In the genomic region with DNA sequence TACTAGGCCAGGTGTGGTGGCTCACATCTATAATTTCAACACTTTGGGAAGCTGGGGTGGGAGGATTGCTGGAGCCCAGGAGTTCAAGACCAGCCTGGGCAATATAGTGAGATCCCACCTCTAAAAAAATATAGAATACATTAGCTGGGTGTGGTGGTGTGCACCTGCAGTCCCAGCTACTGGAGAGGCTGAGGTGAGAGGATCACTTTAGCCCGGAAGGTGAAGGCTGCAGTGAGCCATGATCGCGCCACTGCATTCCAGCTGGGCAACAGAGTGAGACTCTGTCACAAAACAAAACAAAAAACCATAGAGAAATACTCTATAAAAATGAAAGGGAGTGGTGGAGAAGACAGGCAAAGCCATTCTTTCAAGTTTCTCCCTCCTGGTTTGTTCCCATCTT, we compare ENCODE assay signal across 3 cellular contexts.
TF ChIP-seq lines count a peak whose summit lies in the region.

No MANE protein-coding gene starts in this region.

TF ChIP-seq in GM23338, 12 proteins besides CTCF, POLR2A, EP300 and RAD21 (continued from another document):
- TF ChIP-seq, protein P1, sequence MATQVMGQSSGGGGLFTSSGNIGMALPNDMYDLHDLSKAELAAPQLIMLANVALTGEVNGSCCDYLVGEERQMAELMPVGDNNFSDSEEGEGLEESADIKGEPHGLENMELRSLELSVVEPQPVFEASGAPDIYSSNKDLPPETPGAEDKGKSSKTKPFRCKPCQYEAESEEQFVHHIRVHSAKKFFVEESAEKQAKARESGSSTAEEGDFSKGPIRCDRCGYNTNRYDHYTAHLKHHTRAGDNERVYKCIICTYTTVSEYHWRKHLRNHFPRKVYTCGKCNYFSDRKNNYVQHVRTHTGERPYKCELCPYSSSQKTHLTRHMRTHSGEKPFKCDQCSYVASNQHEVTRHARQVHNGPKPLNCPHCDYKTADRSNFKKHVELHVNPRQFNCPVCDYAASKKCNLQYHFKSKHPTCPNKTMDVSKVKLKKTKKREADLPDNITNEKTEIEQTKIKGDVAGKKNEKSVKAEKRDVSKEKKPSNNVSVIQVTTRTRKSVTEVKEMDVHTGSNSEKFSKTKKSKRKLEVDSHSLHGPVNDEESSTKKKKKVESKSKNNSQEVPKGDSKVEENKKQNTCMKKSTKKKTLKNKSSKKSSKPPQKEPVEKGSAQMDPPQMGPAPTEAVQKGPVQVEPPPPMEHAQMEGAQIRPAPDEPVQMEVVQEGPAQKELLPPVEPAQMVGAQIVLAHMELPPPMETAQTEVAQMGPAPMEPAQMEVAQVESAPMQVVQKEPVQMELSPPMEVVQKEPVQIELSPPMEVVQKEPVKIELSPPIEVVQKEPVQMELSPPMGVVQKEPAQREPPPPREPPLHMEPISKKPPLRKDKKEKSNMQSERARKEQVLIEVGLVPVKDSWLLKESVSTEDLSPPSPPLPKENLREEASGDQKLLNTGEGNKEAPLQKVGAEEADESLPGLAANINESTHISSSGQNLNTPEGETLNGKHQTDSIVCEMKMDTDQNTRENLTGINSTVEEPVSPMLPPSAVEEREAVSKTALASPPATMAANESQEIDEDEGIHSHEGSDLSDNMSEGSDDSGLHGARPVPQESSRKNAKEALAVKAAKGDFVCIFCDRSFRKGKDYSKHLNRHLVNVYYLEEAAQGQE (IDR thresholded peaks at IDR 0.05; ENCODE audit: unreplicated experiment) = no peak
- TF ChIP-seq, protein P2, sequence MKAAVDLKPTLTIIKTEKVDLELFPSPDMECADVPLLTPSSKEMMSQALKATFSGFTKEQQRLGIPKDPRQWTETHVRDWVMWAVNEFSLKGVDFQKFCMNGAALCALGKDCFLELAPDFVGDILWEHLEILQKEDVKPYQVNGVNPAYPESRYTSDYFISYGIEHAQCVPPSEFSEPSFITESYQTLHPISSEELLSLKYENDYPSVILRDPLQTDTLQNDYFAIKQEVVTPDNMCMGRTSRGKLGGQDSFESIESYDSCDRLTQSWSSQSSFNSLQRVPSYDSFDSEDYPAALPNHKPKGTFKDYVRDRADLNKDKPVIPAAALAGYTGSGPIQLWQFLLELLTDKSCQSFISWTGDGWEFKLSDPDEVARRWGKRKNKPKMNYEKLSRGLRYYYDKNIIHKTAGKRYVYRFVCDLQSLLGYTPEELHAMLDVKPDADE (IDR thresholded peaks at IDR 0.05) = no peak
- TF ChIP-seq ZNF331 (CRISPR knock-in tag; IDR thresholded peaks at IDR 0.05; ENCODE audit: low read depth) = no peak
- TF ChIP-seq JUNB (IDR thresholded peaks at IDR 0.05; ENCODE audit: unreplicated experiment) = no peak
TF ChIP-seq in GM23338: peak in this region for 0.

TF ChIP-seq in Ishikawa, 13 proteins besides CTCF, POLR2A, EP300 and RAD21 (continued from another document):
- TF ChIP-seq TEAD4 (IDR thresholded peaks at IDR 0.05) = peak; percentile 57

TF ChIP-seq in K562, 482 proteins besides CTCF, POLR2A, EP300 and RAD21 (continued from another document):
- TF ChIP-seq STAG1 (CRISPR knock-in tag; IDR thresholded peaks at IDR 0.05; ENCODE audit: borderline replicate concordance) = no peak
